ENCODE assay signal across 21 cellular contexts in the genomic region with DNA sequence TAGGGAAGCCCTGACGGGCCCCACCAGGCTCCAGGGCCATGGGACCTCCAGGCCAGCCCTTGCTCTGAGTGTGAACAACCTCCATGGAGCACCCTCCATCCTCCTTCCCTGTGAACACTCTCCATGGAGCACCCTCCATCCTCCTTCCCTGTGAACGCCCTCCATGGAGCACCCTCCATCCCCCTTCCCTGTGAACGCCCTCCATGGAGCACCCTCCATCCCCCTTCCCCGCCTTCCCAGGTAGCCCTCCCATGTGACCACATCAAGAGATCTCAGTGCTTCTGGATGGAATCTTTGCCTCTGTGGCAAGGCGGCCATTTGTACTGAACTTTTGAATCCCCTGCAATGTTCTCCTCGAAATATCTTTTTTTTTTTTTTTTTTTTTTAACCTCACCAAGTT.
"Had no signal": no experiment of that assay in that cellular context is flagged by ENCODE, and none has a peak within 500 bp of the region (broad histone marks: within the 10 kb centered on the region; RNA-seq: fewer than 3 reads in every experiment).

No MANE protein-coding gene starts in this region.

- H3K27me3 ChIP-seq: esophagus muscularis mucosa, neural progenitor cell, pancreas, sigmoid colon, spleen, thyroid gland, uterus had no signal

- H3K36me3 Mint-ChIP-seq: naive B cell had no signal

- ATAC-seq: mucosa of descending colon, pancreas, Right ventricle myocardium inferior had no signal

- H3K27ac ChIP-seq: esophagus muscularis mucosa, neural progenitor cell, pancreas, sigmoid colon, thyroid gland, uterus, VCaP had no signal

- FAIRE-seq: endothelial cell of umbilical vein, islet of Langerhans, pancreas had no signal

- H3K9me3 Mint-ChIP-seq: activated naive CD4-positive, alpha-beta T cell treated with anti-CD3 and anti-CD28 coated beads, Interleukin-2, amount 10 ng/mL, durations not matched to agents 7 days and 5 days; dendritic cell treated with granulocyte-macrophage colony-stimulating factor and Interleukin-4, amounts not matched to agents 40 ng/mL and 50 ng/mL, for 4 days; naive B cell had no signal

- H3K27me3 Mint-ChIP-seq: activated naive CD4-positive, alpha-beta T cell treated with anti-CD3 and anti-CD28 coated beads, Interleukin-2, amount 10 ng/mL, durations not matched to agents 7 days and 5 days; dendritic cell treated with granulocyte-macrophage colony-stimulating factor and Interleukin-4, amounts not matched to agents 40 ng/mL and 50 ng/mL, for 4 days; naive B cell had no signal

- H3K4me3 ChIP-seq: esophagus muscularis mucosa, mucosa of descending colon, neural progenitor cell, pancreas, sigmoid colon, spleen, thyroid gland, uterus had no signal

- H3K27ac Mint-ChIP-seq: activated naive CD4-positive, alpha-beta T cell treated with anti-CD3 and anti-CD28 coated beads, Interleukin-2, amount 10 ng/mL, durations not matched to agents 7 days and 5 days; dendritic cell treated with granulocyte-macrophage colony-stimulating factor and Interleukin-4, amounts not matched to agents 40 ng/mL and 50 ng/mL, for 4 days; neural progenitor cell had no signal

- H3K36me3 ChIP-seq: esophagus muscularis mucosa, neural progenitor cell, pancreas, sigmoid colon, thyroid gland, uterus had no signal

- H3K4me1 ChIP-seq: uterus had no signal

- DNase-seq: activated CD4-positive, alpha-beta T cell treated with anti-CD3 and anti-CD28 coated beads for 1 hour; activated CD4-positive, alpha-beta T cell treated with anti-CD3 and anti-CD28 coated beads, Interleukin-2, amount 50 U/mL, for 48 hours; activated naive CD4-positive, alpha-beta T cell treated with anti-CD3 and anti-CD28 coated beads, Interleukin-2, amount 10 ng/mL, durations not matched to agents 7 days and 5 days; effector CD8-positive, alpha-beta T cell; mucosa of descending colon; naive B cell; pancreas; sigmoid colon; spleen; stimulated activated naive CD4-positive, alpha-beta T cell treated with Interleukin-2 at 50 U/mL for 16 hours; SW 1271; T-helper 2 cell; thyroid gland; uterus had no signal

- H3K9ac ChIP-seq: neural progenitor cell had no signal

- H3K9me3 ChIP-seq: esophagus muscularis mucosa, mucosa of descending colon, pancreas, sigmoid colon, spleen, thyroid gland, uterus had no signal

- H3K4me3 Mint-ChIP-seq: activated naive CD4-positive, alpha-beta T cell treated with anti-CD3 and anti-CD28 coated beads, Interleukin-2, amount 10 ng/mL, durations not matched to agents 7 days and 5 days; dendritic cell treated with granulocyte-macrophage colony-stimulating factor and Interleukin-4, amounts not matched to agents 40 ng/mL and 50 ng/mL, for 4 days; naive B cell; neural progenitor cell had no signal
